8 cellular contexts compared by ENCODE assay signal in genomic region chr3:49674491-49674983, GRCh38. TPM values are rescaled to one million over a fixed set of nuclear protein-coding genes. Genes with fewer than 3 reads are reported as not detected.
A peak's percentile ranks its signal among the peaks of the same experiment; 100 is the strongest.
DNase-seq lines count a peak whose midpoint lies in the region; ATAC-seq and TF ChIP-seq lines count a peak whose summit lies in the region.

No MANE protein-coding gene starts in this region.

- H3K4me3 ChIP-seq in right atrium auricular region: peak overlapping the region; percentile 77 to 87

- POLR2A ChIA-PET in activated CD8-positive, alpha-beta T cell treated with anti-CD3 and anti-CD28 coated beads, Interleukin-2, amount 10 ng/mL, durations not matched to agents 7 days and 5 days (lab: Charles Lee): no interaction called here

- no peaks in the 10 kb centered on the region for H3K9me3 ChIP-seq in right atrium auricular region

- H3K4me3 Mint-ChIP-seq in activated CD8-positive, alpha-beta T cell treated with anti-CD3 and anti-CD28 coated beads, Interleukin-2, amount 10 ng/mL, durations not matched to agents 7 days and 5 days: peak overlapping the region; percentile 93

- no peaks in the 10 kb centered on the region for H3K9me3 Mint-ChIP-seq in activated CD8-positive, alpha-beta T cell treated with anti-CD3 and anti-CD28 coated beads, Interleukin-2, amount 10 ng/mL, durations not matched to agents 7 days and 5 days (ENCODE audit: insufficient read depth)

- no peaks in the 10 kb centered on the region for H3K27me3 ChIP-seq in right atrium auricular region

- CTCF ChIA-PET in activated CD8-positive, alpha-beta T cell treated with anti-CD3 and anti-CD28 coated beads, Interleukin-2, amount 10 ng/mL, durations not matched to agents 7 days and 5 days (lab: Charles Lee): no interaction called here

- peak; percentile 45 for DNase-seq in activated CD8-positive, alpha-beta T cell treated with anti-CD3 and anti-CD28 coated beads, Interleukin-2, amount 10 ng/mL, durations not matched to agents 7 days and 5 days
- DNase-seq in right atrium auricular region (ENCODE audit: low spot score) (no peak), NCI-H2171 treated with DMSO at 0.1 percent for 48 hours (lab: John Stamatoyannopoulos, UW) (no peak), SW 1271 (lab: John Stamatoyannopoulos, UW) (no peak), SKM-1 (lab: John Stamatoyannopoulos, UW; ENCODE audit: unreplicated experiment) (no peak)
- peak; percentile 41 for DNase-seq in stimulated activated CD4-positive, alpha-beta T cell treated with anti-CD3 and anti-CD28 coated beads, Interleukin-1b, Interleukin-23, amount 100 ng/mL, for 48 hours

- peak overlapping the region; percentile 82 to 91 for H3K27ac ChIP-seq in right atrium auricular region

- H3K4me1 ChIP-seq in right atrium auricular region: peaks cover 0 to 18% of the 10 kb centered on the region in 2 donors

- peaks cover 39% of the 10 kb centered on the region for H3K36me3 ChIP-seq in right atrium auricular region

- H3K27me3 Mint-ChIP-seq in activated CD8-positive, alpha-beta T cell treated with anti-CD3 and anti-CD28 coated beads, Interleukin-2, amount 10 ng/mL, durations not matched to agents 7 days and 5 days (ENCODE audit: low read depth): no peaks in the 10 kb centered on the region

- TF ChIP-seq CTCF in right atrium auricular region (IDR thresholded peaks at IDR 0.05): peak in 1 of 2 donors; percentile 28

- ATAC-seq in GM19328 (IDR thresholded peaks at IDR 0.05; ENCODE audit: unreplicated experiment) (peak; percentile 25), HG03175 (IDR thresholded peaks at IDR 0.05; ENCODE audit: unreplicated experiment) (peak; percentile 25)
- no peak for ATAC-seq in activated CD8-positive, alpha-beta T cell treated with anti-CD3 and anti-CD28 coated beads, Interleukin-2, amount 10 ng/mL, durations not matched to agents 7 days and 5 days

- peaks cover 28% of the 10 kb centered on the region for H3K4me1 Mint-ChIP-seq in activated CD8-positive, alpha-beta T cell treated with anti-CD3 and anti-CD28 coated beads, Interleukin-2, amount 10 ng/mL, durations not matched to agents 7 days and 5 days (ENCODE audit: low read depth)

- peaks cover 25% of the 10 kb centered on the region for H3K36me3 Mint-ChIP-seq in activated CD8-positive, alpha-beta T cell treated with anti-CD3 and anti-CD28 coated beads, Interleukin-2, amount 10 ng/mL, durations not matched to agents 7 days and 5 days (ENCODE audit: low read depth)

- H3K27ac Mint-ChIP-seq in activated CD8-positive, alpha-beta T cell treated with anti-CD3 and anti-CD28 coated beads, Interleukin-2, amount 10 ng/mL, durations not matched to agents 7 days and 5 days: peak overlapping the region; percentile 99

RNA-seq across cellular contexts. Expression of gene APEH, which starts 0.4 kb away (rescaled TPM):
- total RNA-seq in activated CD8-positive, alpha-beta T cell treated with anti-CD3 and anti-CD28 coated beads, Interleukin-2, amount 10 ng/mL, durations not matched to agents 7 days and 5 days: 100 to 1,000 TPM; 179 to 192 TPM
- 10 to 100 TPM; 61.1 to 67.5 TPM for total RNA-seq in right atrium auricular region

RNA-seq across cellular contexts. Expression of gene MST1, which starts 14.7 kb away (rescaled TPM):
- 1 to 10 TPM; 3.8 to 4.7 TPM for total RNA-seq in activated CD8-positive, alpha-beta T cell treated with anti-CD3 and anti-CD28 coated beads, Interleukin-2, amount 10 ng/mL, durations not matched to agents 7 days and 5 days
- total RNA-seq in right atrium auricular region: 1 to 10 TPM; 3.9 to 8.0 TPM

RNA-seq across cellular contexts. Expression of gene RNF123, which starts 14.8 kb away (rescaled TPM):
- total RNA-seq in activated CD8-positive, alpha-beta T cell treated with anti-CD3 and anti-CD28 coated beads, Interleukin-2, amount 10 ng/mL, durations not matched to agents 7 days and 5 days: 10 to 100 TPM; 36.3 to 45.8 TPM
- 10 to 100 TPM; 29.1 to 29.8 TPM for total RNA-seq in right atrium auricular region

RNA-seq across cellular contexts. Expression of gene AMIGO3, which starts 44.9 kb away (rescaled TPM):
- 1 to 10 TPM in 1 of 2 experiments, under 1 TPM in 1; 0.95 to 2.0 TPM for total RNA-seq in activated CD8-positive, alpha-beta T cell treated with anti-CD3 and anti-CD28 coated beads, Interleukin-2, amount 10 ng/mL, durations not matched to agents 7 days and 5 days
- total RNA-seq in right atrium auricular region: 1 to 10 TPM in 1 of 2 donors, under 1 TPM in 1; 0.44 to 1.1 TPM

RNA-seq across cellular contexts. Expression of gene GMPPB, which starts 49.2 kb away (rescaled TPM):
- total RNA-seq in activated CD8-positive, alpha-beta T cell treated with anti-CD3 and anti-CD28 coated beads, Interleukin-2, amount 10 ng/mL, durations not matched to agents 7 days and 5 days: 10 to 100 TPM; 50.4 to 53.0 TPM
- 10 to 100 TPM; 12.0 to 21.7 TPM for total RNA-seq in right atrium auricular region

Comparison
In these comparisons a context has a peak if more than half of its experiments do, and no peak if none do; other contexts are left out.
1. DNase-seq: peak in activated CD8-positive, alpha-beta T cell treated with anti-CD3 and anti-CD28 coated beads, Interleukin-2, amount 10 ng/mL, durations not matched to agents 7 days and 5 days (single experiment) and stimulated activated CD4-positive, alpha-beta T cell treated with anti-CD3 and anti-CD28 coated beads, Interleukin-1b, Interleukin-23, amount 100 ng/mL, for 48 hours (single experiment); none in right atrium auricular region (single experiment), NCI-H2171 treated with DMSO at 0.1 percent for 48 hours (single experiment), SW 1271 (0 of 2) and SKM-1 (single experiment).